Comparison of ENCODE assay signal across 10 cellular contexts in the genomic region with DNA sequence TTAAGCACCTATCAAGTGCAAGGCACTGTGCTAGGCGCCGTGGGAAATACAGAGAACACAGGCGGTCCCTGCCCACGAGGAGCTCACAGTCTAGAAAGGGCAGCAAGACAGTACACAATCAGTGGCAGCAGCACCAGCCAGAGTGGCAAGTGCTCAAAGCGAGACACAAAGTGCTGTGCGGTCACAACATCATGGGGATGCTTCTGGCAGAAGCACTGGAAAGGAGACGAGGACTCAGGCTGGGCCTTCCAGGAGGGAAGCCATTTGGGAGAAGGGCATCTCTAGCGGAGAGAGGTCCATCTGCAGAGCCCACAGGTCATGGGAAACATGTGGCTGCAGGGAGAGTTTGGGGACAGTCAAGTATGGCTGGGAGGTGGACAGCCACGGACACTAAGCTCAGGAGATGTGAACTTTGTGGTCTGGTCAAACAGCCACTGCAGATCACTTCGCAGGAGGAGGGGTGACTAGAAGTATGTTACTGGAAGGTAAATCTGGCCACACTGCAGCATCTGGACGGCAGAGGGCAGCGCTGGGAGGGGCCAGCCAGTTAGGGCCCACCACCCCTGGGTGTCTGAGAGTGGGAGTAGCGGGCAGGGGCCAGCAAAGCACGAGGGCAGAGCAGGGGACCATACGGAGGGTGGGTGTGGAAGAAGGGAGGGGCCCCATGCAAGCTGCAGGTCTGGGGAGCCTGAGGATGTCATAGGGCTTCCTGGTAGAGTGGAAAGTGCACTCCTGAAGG.
A peak's percentile ranks its signal among the peaks of the same experiment; 100 is the strongest.
DNase-seq lines count a peak whose midpoint lies in the region; ATAC-seq, FAIRE-seq and TF ChIP-seq lines count a peak whose summit lies in the region.
"Had no signal": no experiment of that assay in that cellular context is flagged by ENCODE, and none has a peak within 500 bp of the region (broad histone marks: within the 10 kb centered on the region; RNA-seq: fewer than 3 reads in every experiment).

No MANE protein-coding gene starts in this region.

- ATAC-seq in lower lobe of right lung (no peak), HG03135 (IDR thresholded peaks at IDR 0.05; ENCODE audit: unreplicated experiment) (no peak), GM18909 (IDR thresholded peaks at IDR 0.05; ENCODE audit: poor library complexity, unreplicated experiment) (no peak), GM19397 (IDR thresholded peaks at IDR 0.05; ENCODE audit: unreplicated experiment) (no peak)

- no peaks in the 10 kb centered on the region for H3K27me3 Mint-ChIP-seq in brain
- no peaks in the 10 kb centered on the region for H3K27me3 Mint-ChIP-seq in activated CD4-positive, alpha-beta memory T cell treated with anti-CD3 and anti-CD28 coated beads, Interleukin-2, amount 10 ng/mL, durations not matched to agents 7 days and 5 days

- peaks cover 49% of the 10 kb centered on the region for H3K36me3 ChIP-seq in lower lobe of right lung

- no peak overlapping the region for H3K4me3 ChIP-seq in lower lobe of right lung

- peak overlapping the region; percentile 11 to 78 (median 64) for H3K27ac Mint-ChIP-seq in brain
- H3K27ac Mint-ChIP-seq in activated CD4-positive, alpha-beta memory T cell treated with anti-CD3 and anti-CD28 coated beads, Interleukin-2, amount 10 ng/mL, durations not matched to agents 7 days and 5 days = no peak overlapping the region

- peak; percentile 30 for FAIRE-seq in GM12892 (lab: Jason Lieb, UNC)
- FAIRE-seq: H54 had no signal

- intact Hi-C loops in lower lobe of right lung (cut with DNase I) = no loop called here

- peaks cover 42% of the 10 kb centered on the region for H3K4me1 ChIP-seq in lower lobe of right lung

- no peaks in the 10 kb centered on the region for H3K9me3 Mint-ChIP-seq in brain
- no peaks in the 10 kb centered on the region for H3K9me3 Mint-ChIP-seq in activated CD4-positive, alpha-beta memory T cell treated with anti-CD3 and anti-CD28 coated beads, Interleukin-2, amount 10 ng/mL, durations not matched to agents 7 days and 5 days

- POLR2A ChIA-PET in activated CD4-positive, alpha-beta memory T cell treated with anti-CD3 and anti-CD28 coated beads, Interleukin-2, amount 10 ng/mL, durations not matched to agents 7 days and 5 days (lab: Charles Lee) = no interaction called here

- H3K27ac ChIP-seq in 22Rv1 (no peak overlapping the region), lower lobe of right lung (peak overlapping the region; percentile 75)

- peaks cover 28% of the 10 kb centered on the region for H3K4me1 Mint-ChIP-seq in brain
- H3K4me1 Mint-ChIP-seq in activated CD4-positive, alpha-beta memory T cell treated with anti-CD3 and anti-CD28 coated beads, Interleukin-2, amount 10 ng/mL, durations not matched to agents 7 days and 5 days = peaks cover 19% of the 10 kb centered on the region

- peaks cover 34% of the 10 kb centered on the region for H3K36me3 Mint-ChIP-seq in brain
- H3K36me3 Mint-ChIP-seq in activated CD4-positive, alpha-beta memory T cell treated with anti-CD3 and anti-CD28 coated beads, Interleukin-2, amount 10 ng/mL, durations not matched to agents 7 days and 5 days (ENCODE audit: low read depth) = peaks cover 54% of the 10 kb centered on the region

- TF ChIP-seq CTCF in 22Rv1 (IDR thresholded peaks at IDR 0.05) (peak; percentile 16; the same call in 1 of the 2 replicates), brain (conservative IDR thresholded peaks at IDR 0.05) (peak; percentile 19 to 27), lower lobe of right lung (IDR thresholded peaks at IDR 0.05) (no peak)

- DNase-seq in GM12892 (ENCODE audit: insufficient read length) = no peak
- DNase-seq in lower lobe of right lung = peak; percentile 45
- no peak for DNase-seq in activated CD4-positive, alpha-beta memory T cell treated with anti-CD3 and anti-CD28 coated beads, Interleukin-2, amount 10 ng/mL, durations not matched to agents 7 days and 5 days
- DNase-seq: activated T-cell treated with anti-CD3 and anti-CD28 coated beads for 4 hours had no signal

- CTCF ChIA-PET in activated CD4-positive, alpha-beta memory T cell treated with anti-CD3 and anti-CD28 coated beads, Interleukin-2, amount 10 ng/mL, durations not matched to agents 7 days and 5 days (lab: Charles Lee) = interaction anchor here (2.5 kb wide), 1 partner anchor 84 kb away, joined by 18 read pairs; no protein-coding TSS in a partner anchor

- no peaks in the 10 kb centered on the region for H3K9me3 ChIP-seq in lower lobe of right lung

- H3K27me3 ChIP-seq in lower lobe of right lung (ENCODE audit: low read depth) = no peaks in the 10 kb centered on the region

- H3K4me3 Mint-ChIP-seq in brain = no peak overlapping the region
- H3K4me3 Mint-ChIP-seq in activated CD4-positive, alpha-beta memory T cell treated with anti-CD3 and anti-CD28 coated beads, Interleukin-2, amount 10 ng/mL, durations not matched to agents 7 days and 5 days = no peak overlapping the region

- no peak for TF ChIP-seq POLR2A in GM12892 (IDR thresholded peaks at IDR 0.05; ENCODE audit: low read depth, low read length)
